Comparison of ENCODE assay signal across 8 cellular contexts in the genomic region with DNA sequence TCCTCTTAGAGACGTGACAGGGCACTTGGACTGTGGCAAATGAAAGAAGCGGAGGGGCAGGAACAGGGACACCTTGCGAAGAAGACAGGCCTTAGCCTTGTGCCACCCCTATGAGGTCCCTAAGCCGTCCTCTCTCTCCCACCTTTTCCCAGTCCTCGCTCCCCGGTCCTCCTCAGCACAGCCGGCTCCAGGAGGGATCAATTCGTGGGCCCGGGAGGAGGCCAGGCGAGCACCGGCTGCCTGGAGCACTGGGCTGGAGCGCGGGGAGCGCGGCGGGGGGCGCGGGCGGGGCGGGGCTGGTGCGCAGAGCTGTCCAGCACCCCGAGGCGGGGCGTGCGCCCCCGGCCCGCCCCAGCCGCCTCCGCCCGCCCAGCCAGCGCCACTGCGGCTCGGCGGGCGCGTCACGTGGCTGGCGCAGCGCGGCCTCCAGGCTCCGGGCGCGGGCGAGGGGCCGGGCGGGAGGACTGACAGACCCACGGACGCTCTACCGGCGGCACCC. TPM values are rescaled to one million over a fixed set of nuclear protein-coding genes. Genes with fewer than 3 reads are reported as not detected.
A peak's percentile ranks its signal among the peaks of the same experiment; 100 is the strongest.
DNase-seq lines count a peak whose midpoint lies in the region; ATAC-seq and TF ChIP-seq lines count a peak whose summit lies in the region.

A gene with protein sequence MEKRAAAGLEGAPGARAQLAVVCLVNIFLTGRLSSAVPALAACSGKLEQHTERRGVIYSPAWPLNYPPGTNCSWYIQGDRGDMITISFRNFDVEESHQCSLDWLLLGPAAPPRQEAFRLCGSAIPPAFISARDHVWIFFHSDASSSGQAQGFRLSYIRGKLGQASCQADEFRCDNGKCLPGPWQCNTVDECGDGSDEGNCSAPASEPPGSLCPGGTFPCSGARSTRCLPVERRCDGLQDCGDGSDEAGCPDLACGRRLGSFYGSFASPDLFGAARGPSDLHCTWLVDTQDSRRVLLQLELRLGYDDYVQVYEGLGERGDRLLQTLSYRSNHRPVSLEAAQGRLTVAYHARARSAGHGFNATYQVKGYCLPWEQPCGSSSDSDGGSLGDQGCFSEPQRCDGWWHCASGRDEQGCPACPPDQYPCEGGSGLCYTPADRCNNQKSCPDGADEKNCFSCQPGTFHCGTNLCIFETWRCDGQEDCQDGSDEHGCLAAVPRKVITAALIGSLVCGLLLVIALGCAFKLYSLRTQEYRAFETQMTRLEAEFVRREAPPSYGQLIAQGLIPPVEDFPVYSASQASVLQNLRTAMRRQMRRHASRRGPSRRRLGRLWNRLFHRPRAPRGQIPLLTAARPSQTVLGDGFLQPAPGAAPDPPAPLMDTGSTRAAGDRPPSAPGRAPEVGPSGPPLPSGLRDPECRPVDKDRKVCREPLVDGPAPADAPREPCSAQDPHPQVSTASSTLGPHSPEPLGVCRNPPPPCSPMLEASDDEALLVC (plus strand): TSS at position 467 of the 499 bp plus-strand sequence. CDS start 456 bp downstream, outside the sequence.

- TF ChIP-seq POLR2A in gastroesophageal sphincter (IDR thresholded peaks at IDR 0.05) (no peak), erythroblast (IDR thresholded peaks at IDR 0.05; ENCODE audit: low read length) (no peak)

- H3K36me3 ChIP-seq in HUES64 (ENCODE audit: insufficient read depth, low read length) (no peaks in the 10 kb centered on the region; the same call in 1 of the 2 replicates), gastroesophageal sphincter (peaks cover 0 to 23% of the 10 kb centered on the region in 2 donors), neuron (ENCODE audit: insufficient read depth, low read length) (peaks cover 21% of the 10 kb centered on the region)

- H3K27ac ChIP-seq in HUES64 (ENCODE audit: low read depth, low read length), result no peak within 1 kb of the TSS
- H3K27ac ChIP-seq in gastroesophageal sphincter, result peak within 1 kb of the TSS in 3 of 4 donors; percentile 73 to 82 (median 82)

- H3K4me1 ChIP-seq in HUES64 (ENCODE audit: insufficient read depth, low read length), result no peaks in the 10 kb centered on the region
- H3K4me1 ChIP-seq in gastroesophageal sphincter, result peaks cover 0 to 22% (median 9%) of the 10 kb centered on the region in 3 donors
- peaks cover 11% of the 10 kb centered on the region for H3K4me1 ChIP-seq in neuron (ENCODE audit: insufficient read depth, low read length)

- H3K27me3 ChIP-seq in HUES64 (ENCODE audit: insufficient read depth, low read length), result peaks cover 32% of the 10 kb centered on the region
- H3K27me3 ChIP-seq in gastroesophageal sphincter, result no peaks in the 10 kb centered on the region
- no peaks in the 10 kb centered on the region for H3K27me3 ChIP-seq in neuron (ENCODE audit: insufficient read depth, low read length)

- TF ChIP-seq CTCF in WI38 (IDR thresholded peaks at IDR 0.05; ENCODE audit: low read depth, low read length) (no peak), gastroesophageal sphincter (IDR thresholded peaks at IDR 0.05) (no peak)

- 4% methylated on average over 50 of the region's 50 CpGs for WGBS in HUES64
- 73% methylated on average over 2 of the region's 50 CpGs; no CpG with 5 or more reads in 1 of the 2 donors for WGBS in gastroesophageal sphincter (ENCODE audit: low coverage in 1 of 2), 2 donors

- ATAC-seq in gastroesophageal sphincter, result peak; percentile 77
- ATAC-seq in HG03175 (IDR thresholded peaks at IDR 0.05; ENCODE audit: unreplicated experiment), result no peak

- H3K9ac ChIP-seq in HUES64 (ENCODE audit: low read depth, low read length), result peak within 1 kb of the TSS; percentile 64

- H3K9me3 ChIP-seq in HUES64 (ENCODE audit: insufficient read depth, low read depth, low read length) (no peaks in the 10 kb centered on the region), gastroesophageal sphincter (no peaks in the 10 kb centered on the region), neuron (ENCODE audit: low read length) (no peaks in the 10 kb centered on the region)

- peak within 1 kb of the TSS; percentile 62 for H3K4me3 ChIP-seq in HUES64 (ENCODE audit: low read length)
- peak within 1 kb of the TSS; percentile 62 for H3K4me3 ChIP-seq in WI38 (ENCODE audit: low read depth, low read length)
- H3K4me3 ChIP-seq in gastroesophageal sphincter, result peak within 1 kb of the TSS; percentile 66 to 82
- peak within 1 kb of the TSS; percentile 73 for H3K4me3 ChIP-seq in neuron (ENCODE audit: low read length)

- no peak within 1 kb of the TSS for H2AFZ ChIP-seq in neuron (ENCODE audit: low read depth, low read length)

- peak; percentile 67 for DNase-seq in Ammon's horn (ENCODE audit: low spot score)
- DNase-seq in erythroblast (lab: John Stamatoyannopoulos, UW), result no peak
- no peak for DNase-seq in superior temporal gyrus (ENCODE audit: extremely low spot score)

- TF ChIP-seq EP300 in gastroesophageal sphincter (IDR thresholded peaks at IDR 0.05), result no peak

RNA-seq across cellular contexts. Expression of the gene that starts here (rescaled TPM):
- 14.8 TPM for polyA plus RNA-seq in HUES64 (2013, experiment 1 of 2)
- polyA plus RNA-seq in HUES64 (2013, experiment 2 of 2), result 20.7 TPM
- 10 to 100 TPM; 31.0 to 66.7 (median 38.5) TPM for total RNA-seq in gastroesophageal sphincter
